1 cellular context compared by ENCODE assay signal in the genomic region with DNA sequence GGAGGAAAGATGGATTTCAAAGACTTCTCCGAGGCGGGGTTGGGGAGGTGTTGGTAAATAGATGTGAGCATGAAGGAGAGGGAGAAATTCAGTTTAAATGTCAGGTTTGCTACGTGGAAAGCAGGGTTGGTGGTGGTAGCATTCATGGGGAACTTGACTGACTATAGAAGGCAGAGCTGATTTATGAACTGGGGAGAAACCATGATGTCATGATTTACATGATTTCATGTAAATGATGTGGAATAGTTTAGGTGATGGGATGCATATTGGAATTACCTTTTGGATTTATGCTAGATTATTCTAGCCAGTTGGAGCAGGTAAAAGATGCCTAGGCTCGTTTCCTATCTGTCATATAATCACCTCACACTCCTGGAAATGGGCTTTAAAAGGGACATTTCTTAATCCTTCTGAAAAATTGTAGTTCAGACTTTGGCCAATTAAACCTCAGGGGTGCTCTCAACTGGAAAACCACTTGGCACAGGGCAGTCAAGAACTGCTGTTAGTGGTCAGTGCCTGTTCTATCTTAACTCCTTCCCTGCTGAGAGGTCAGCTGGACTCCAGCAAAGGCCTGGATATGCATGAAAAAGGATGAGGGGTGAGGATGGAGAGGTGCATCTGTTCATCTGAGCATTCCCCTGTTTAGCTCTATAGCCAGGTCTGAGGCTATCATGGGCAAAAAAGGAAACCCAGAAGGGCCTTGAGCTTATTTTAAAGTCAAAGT.
TF ChIP-seq lines count a peak whose summit lies in the region.

No MANE protein-coding gene starts in this region.

TF ChIP-seq in GM23338, 12 proteins besides CTCF, POLR2A, EP300 and RAD21 (continued from another document):
- TF ChIP-seq, protein P1, sequence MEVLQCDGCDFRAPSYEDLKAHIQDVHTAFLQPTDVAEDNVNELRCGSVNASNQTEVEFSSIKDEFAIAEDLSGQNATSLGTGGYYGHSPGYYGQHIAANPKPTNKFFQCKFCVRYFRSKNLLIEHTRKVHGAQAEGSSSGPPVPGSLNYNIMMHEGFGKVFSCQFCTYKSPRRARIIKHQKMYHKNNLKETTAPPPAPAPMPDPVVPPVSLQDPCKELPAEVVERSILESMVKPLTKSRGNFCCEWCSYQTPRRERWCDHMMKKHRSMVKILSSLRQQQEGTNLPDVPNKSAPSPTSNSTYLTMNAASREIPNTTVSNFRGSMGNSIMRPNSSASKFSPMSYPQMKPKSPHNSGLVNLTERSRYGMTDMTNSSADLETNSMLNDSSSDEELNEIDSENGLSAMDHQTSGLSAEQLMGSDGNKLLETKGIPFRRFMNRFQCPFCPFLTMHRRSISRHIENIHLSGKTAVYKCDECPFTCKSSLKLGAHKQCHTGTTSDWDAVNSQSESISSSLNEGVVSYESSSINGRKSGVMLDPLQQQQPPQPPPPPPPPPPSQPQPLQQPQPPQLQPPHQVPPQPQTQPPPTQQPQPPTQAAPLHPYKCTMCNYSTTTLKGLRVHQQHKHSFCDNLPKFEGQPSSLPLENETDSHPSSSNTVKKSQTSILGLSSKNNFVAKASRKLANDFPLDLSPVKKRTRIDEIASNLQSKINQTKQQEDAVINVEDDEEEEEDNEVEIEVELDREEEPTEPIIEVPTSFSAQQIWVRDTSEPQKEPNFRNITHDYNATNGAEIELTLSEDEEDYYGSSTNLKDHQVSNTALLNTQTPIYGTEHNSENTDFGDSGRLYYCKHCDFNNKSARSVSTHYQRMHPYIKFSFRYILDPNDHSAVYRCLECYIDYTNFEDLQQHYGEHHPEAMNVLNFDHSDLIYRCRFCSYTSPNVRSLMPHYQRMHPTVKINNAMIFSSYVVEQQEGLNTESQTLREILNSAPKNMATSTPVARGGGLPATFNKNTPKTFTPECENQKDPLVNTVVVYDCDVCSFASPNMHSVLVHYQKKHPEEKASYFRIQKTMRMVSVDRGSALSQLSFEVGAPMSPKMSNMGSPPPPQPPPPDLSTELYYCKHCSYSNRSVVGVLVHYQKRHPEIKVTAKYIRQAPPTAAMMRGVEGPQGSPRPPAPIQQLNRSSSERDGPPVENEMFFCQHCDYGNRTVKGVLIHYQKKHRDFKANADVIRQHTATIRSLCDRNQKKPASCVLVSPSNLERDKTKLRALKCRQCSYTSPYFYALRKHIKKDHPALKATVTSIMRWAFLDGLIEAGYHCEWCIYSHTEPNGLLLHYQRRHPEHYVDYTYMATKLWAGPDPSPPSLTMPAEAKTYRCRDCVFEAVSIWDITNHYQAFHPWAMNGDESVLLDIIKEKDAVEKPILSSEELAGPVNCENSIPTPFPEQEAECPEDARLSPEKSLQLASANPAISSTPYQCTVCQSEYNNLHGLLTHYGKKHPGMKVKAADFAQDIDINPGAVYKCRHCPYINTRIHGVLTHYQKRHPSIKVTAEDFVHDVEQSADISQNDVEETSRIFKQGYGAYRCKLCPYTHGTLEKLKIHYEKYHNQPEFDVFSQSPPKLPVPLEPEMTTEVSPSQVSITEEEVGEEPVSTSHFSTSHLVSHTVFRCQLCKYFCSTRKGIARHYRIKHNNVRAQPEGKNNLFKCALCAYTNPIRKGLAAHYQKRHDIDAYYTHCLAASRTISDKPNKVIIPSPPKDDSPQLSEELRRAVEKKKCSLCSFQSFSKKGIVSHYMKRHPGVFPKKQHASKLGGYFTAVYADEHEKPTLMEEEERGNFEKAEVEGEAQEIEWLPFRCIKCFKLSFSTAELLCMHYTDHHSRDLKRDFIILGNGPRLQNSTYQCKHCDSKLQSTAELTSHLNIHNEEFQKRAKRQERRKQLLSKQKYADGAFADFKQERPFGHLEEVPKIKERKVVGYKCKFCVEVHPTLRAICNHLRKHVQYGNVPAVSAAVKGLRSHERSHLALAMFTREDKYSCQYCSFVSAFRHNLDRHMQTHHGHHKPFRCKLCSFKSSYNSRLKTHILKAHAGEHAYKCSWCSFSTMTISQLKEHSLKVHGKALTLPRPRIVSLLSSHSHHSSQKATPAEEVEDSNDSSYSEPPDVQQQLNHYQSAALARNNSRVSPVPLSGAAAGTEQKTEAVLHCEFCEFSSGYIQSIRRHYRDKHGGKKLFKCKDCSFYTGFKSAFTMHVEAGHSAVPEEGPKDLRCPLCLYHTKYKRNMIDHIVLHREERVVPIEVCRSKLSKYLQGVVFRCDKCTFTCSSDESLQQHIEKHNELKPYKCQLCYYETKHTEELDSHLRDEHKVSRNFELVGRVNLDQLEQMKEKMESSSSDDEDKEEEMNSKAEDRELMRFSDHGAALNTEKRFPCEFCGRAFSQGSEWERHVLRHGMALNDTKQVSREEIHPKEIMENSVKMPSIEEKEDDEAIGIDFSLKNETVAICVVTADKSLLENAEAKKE (CRISPR knock-in tag; IDR thresholded peaks at IDR 0.05): 0 out of 2 replicates have a peak, but pooled peaks have one; percentile 16
